Comparison of ENCODE assay signal across 27 cellular contexts in genomic region chr4:53913771-53914170, GRCh38.
"Had no signal": no experiment of that assay in that cellular context is flagged by ENCODE, and none has a peak within 500 bp of the region (broad histone marks: within the 10 kb centered on the region; RNA-seq: fewer than 3 reads in every experiment).

No MANE protein-coding gene starts in this region.

- H3K27ac Mint-ChIP-seq: activated naive CD4-positive, alpha-beta T cell treated with anti-CD3 and anti-CD28 coated beads, Interleukin-2, amount 10 ng/mL, durations not matched to agents 7 days and 5 days; activated naive CD8-positive, alpha-beta T cell treated with anti-CD3 and anti-CD28 coated beads, Interleukin-2, amount 10 ng/mL, durations not matched to agents 7 days and 5 days; activated T-helper 1 cell treated with anti-CD3 and anti-CD28 coated beads, Interleukin-12 subunit alpha, Interleukin-12 subunit beta, Interleukin-2, Interleukin-4 antibody, amounts not matched to agents 30 ng/mL and 10 ng/mL and 1 ng/mL, durations not matched to agents 14 hours and 24 hours and 36 hours; nephron; T-helper 2 cell treated with Interferon-gamma antibody and Interleukin-4, amounts not matched to agents 5 μg/mL and 100 μg/mL, for 36 hours had no signal

- H3K4me3 ChIP-seq: ascending aorta, esophagus muscularis mucosa, gastrocnemius medialis, left ventricle myocardium inferior, lung, pancreas, psoas muscle, sigmoid colon, tibial nerve had no signal

- H3K9me3 ChIP-seq: ascending aorta, esophagus muscularis mucosa, gastrocnemius medialis, left ventricle myocardium inferior, pancreas, psoas muscle, sigmoid colon, tibial nerve had no signal

- H3K9me3 Mint-ChIP-seq: activated naive CD4-positive, alpha-beta T cell treated with anti-CD3 and anti-CD28 coated beads, Interleukin-2, amount 10 ng/mL, durations not matched to agents 7 days and 5 days; activated T-helper 1 cell treated with anti-CD3 and anti-CD28 coated beads, Interleukin-12 subunit alpha, Interleukin-12 subunit beta, Interleukin-2, Interleukin-4 antibody, amounts not matched to agents 30 ng/mL and 10 ng/mL and 1 ng/mL, durations not matched to agents 14 hours and 24 hours and 36 hours; brain; effector memory CD8-positive, alpha-beta T cell; nephron; T-helper 2 cell treated with Interferon-gamma antibody and Interleukin-4, amounts not matched to agents 5 μg/mL and 100 μg/mL, for 36 hours had no signal

- DNase-seq: activated CD8-positive, alpha-beta memory T cell treated with anti-CD3 and anti-CD28 coated beads for 24 hours; activated CD8-positive, alpha-beta memory T cell treated with anti-CD3 and anti-CD28 coated beads, Interleukin-2, amount 50 U/mL, for 4 hours; activated gamma-delta T cell; activated naive CD4-positive, alpha-beta T cell treated with anti-CD3 and anti-CD28 coated beads, Interleukin-2, amount 10 ng/mL, durations not matched to agents 7 days and 5 days; activated naive CD8-positive, alpha-beta T cell treated with anti-CD3 and anti-CD28 coated beads, Interleukin-2, amount 10 ng/mL, durations not matched to agents 7 days and 5 days; activated T-cell treated with anti-CD3 and anti-CD28 coated beads, Interleukin-2, amount 50 U/mL, for 1 hour; caudate nucleus; cortex of kidney; effector memory CD8-positive, alpha-beta T cell; gastrocnemius medialis; glutamatergic neuron; left ventricle myocardium inferior; pancreas; sigmoid colon; small intestine; stimulated activated naive CD4-positive, alpha-beta T cell; T-helper 1 cell had no signal

- H3K4me1 ChIP-seq: ascending aorta had no signal

- H3K36me3 ChIP-seq: ascending aorta, esophagus muscularis mucosa, gastrocnemius medialis, left ventricle myocardium inferior, pancreas, sigmoid colon, tibial nerve had no signal

- H3K27me3 ChIP-seq: ascending aorta, gastrocnemius medialis, pancreas, tibial nerve had no signal

- H3K36me3 Mint-ChIP-seq: activated naive CD4-positive, alpha-beta T cell treated with anti-CD3 and anti-CD28 coated beads, Interleukin-2, amount 10 ng/mL, durations not matched to agents 7 days and 5 days; activated naive CD8-positive, alpha-beta T cell treated with anti-CD3 and anti-CD28 coated beads, Interleukin-2, amount 10 ng/mL, durations not matched to agents 7 days and 5 days; brain had no signal

- ATAC-seq: effector memory CD8-positive, alpha-beta T cell had no signal

- H3K27ac ChIP-seq: ascending aorta, esophagus muscularis mucosa, gastrocnemius medialis, left ventricle myocardium inferior, pancreas, psoas muscle, sigmoid colon, tibial nerve, VCaP had no signal

- H3K4me3 Mint-ChIP-seq: activated naive CD4-positive, alpha-beta T cell treated with anti-CD3 and anti-CD28 coated beads, Interleukin-2, amount 10 ng/mL, durations not matched to agents 7 days and 5 days; activated naive CD8-positive, alpha-beta T cell treated with anti-CD3 and anti-CD28 coated beads, Interleukin-2, amount 10 ng/mL, durations not matched to agents 7 days and 5 days; activated T-helper 1 cell treated with anti-CD3 and anti-CD28 coated beads, Interleukin-12 subunit alpha, Interleukin-12 subunit beta, Interleukin-2, Interleukin-4 antibody, amounts not matched to agents 30 ng/mL and 10 ng/mL and 1 ng/mL, durations not matched to agents 14 hours and 24 hours and 36 hours; brain; effector memory CD8-positive, alpha-beta T cell; nephron; T-helper 2 cell treated with Interferon-gamma antibody and Interleukin-4, amounts not matched to agents 5 μg/mL and 100 μg/mL, for 36 hours had no signal
